ENCODE assay signal across 10 cellular contexts in genomic region chr18:77081387-77081773, GRCh38. TPM values are rescaled to one million over a fixed set of nuclear protein-coding genes. Genes with fewer than 3 reads are reported as not detected.
DNase-seq lines count a peak whose midpoint lies in the region; ATAC-seq and TF ChIP-seq lines count a peak whose summit lies in the region.
"Had no signal": no experiment of that assay in that cellular context is flagged by ENCODE, and none has a peak within 500 bp of the region (broad histone marks: within the 10 kb centered on the region; RNA-seq: fewer than 3 reads in every experiment).

No MANE protein-coding gene starts in this region.

- H3K36me3 ChIP-seq in GM23248 (ENCODE audit: low read depth): no peaks in the 10 kb centered on the region
- H3K36me3 ChIP-seq: gastroesophageal sphincter had no signal

- 96 to 100% methylated on average over 2 of the region's 2 CpGs for WGBS in GM23248 (ENCODE audit: low coverage in 1 of 2, low lambda C conversion rate in 2 of 2, missing lambda C conversion rate in 2 of 2), 2 experiments

- H3K79me2 ChIP-seq in GM23248 (ENCODE audit: insufficient read depth): no peaks in the 10 kb centered on the region

- H3K27ac ChIP-seq in GM23248: no peak overlapping the region
- H3K27ac ChIP-seq: gastroesophageal sphincter had no signal

- H3K9me3 ChIP-seq in GM23248 (ENCODE audit: low read depth): no peaks in the 10 kb centered on the region
- H3K9me3 ChIP-seq: gastroesophageal sphincter had no signal

- no peaks in the 10 kb centered on the region for H4K20me1 ChIP-seq in GM23248 (ENCODE audit: insufficient read depth)

- peaks cover 19% of the 10 kb centered on the region for H3F3A ChIP-seq in GM23248 (ENCODE audit: insufficient read depth)

- TF ChIP-seq CTCF in fibroblast of villous mesenchyme (IDR thresholded peaks at IDR 0.05; ENCODE audit: insufficient read depth, low read depth, low read length): no peak

- H3K4me3 ChIP-seq in GM23248: no peak overlapping the region
- no peak overlapping the region for H3K4me3 ChIP-seq in fibroblast of villous mesenchyme (ENCODE audit: low read depth, low read length)
- H3K4me3 ChIP-seq: gastroesophageal sphincter had no signal

- ATAC-seq in HG02642 (IDR thresholded peaks at IDR 0.05; ENCODE audit: poor library complexity, unreplicated experiment) (no peak), HG03565 (IDR thresholded peaks at IDR 0.05; ENCODE audit: unreplicated experiment) (no peak), GM19395 (IDR thresholded peaks at IDR 0.05; ENCODE audit: unreplicated experiment) (no peak), HG03095 (IDR thresholded peaks at IDR 0.05; ENCODE audit: unreplicated experiment) (no peak)
- ATAC-seq: gastroesophageal sphincter had no signal

- H3K27me3 ChIP-seq in GM23248 (replicated peaks; ENCODE audit: insufficient read depth): no peaks in the 10 kb centered on the region
- H3K27me3 ChIP-seq: gastroesophageal sphincter had no signal

- in situ Hi-C loops in GM23248 (cut with MboI): no loop called here

- no peak overlapping the region for H3K4me2 ChIP-seq in GM23248 (ENCODE audit: unreplicated experiment)

- DNase-seq in AG08395 (ENCODE audit: low spot score): peak; percentile 43
- DNase-seq in GM23248: peak; percentile 55
- peak; percentile 84 for DNase-seq in SKM-1 (lab: John Stamatoyannopoulos, UW; ENCODE audit: unreplicated experiment)
- DNase-seq in fibroblast of villous mesenchyme (ENCODE audit: low read depth): peak; percentile 92
- DNase-seq: COR-L47 had no signal

- H3K4me1 ChIP-seq in GM23248 (ENCODE audit: insufficient read depth): peaks cover 15% of the 10 kb centered on the region

- H3K9me2 ChIP-seq in GM23248 (ENCODE audit: insufficient read depth): no peaks in the 10 kb centered on the region

- no peak overlapping the region for H3K9ac ChIP-seq in GM23248

- no peak overlapping the region for H2AFZ ChIP-seq in GM23248

RNA-seq across cellular contexts. Expression of gene MBP, which starts 51.2 kb away (rescaled TPM):
- 2.2 and 2.7 TPM in 2 replicates for total RNA-seq in GM23248 (2014; rRNA removed; shearing (Covaris generic))
- polyA plus RNA-seq in GM23248 (2016; fragmentation: Nextera tagmentation; extraction: Ambion mirVana): 2.9 and 3.3 TPM in 2 replicates
- 3.9 and 5.2 TPM in 2 replicates for total RNA-seq in fibroblast of villous mesenchyme
